Comparison of ENCODE assay signal across 1 cellular context in the genomic region with DNA sequence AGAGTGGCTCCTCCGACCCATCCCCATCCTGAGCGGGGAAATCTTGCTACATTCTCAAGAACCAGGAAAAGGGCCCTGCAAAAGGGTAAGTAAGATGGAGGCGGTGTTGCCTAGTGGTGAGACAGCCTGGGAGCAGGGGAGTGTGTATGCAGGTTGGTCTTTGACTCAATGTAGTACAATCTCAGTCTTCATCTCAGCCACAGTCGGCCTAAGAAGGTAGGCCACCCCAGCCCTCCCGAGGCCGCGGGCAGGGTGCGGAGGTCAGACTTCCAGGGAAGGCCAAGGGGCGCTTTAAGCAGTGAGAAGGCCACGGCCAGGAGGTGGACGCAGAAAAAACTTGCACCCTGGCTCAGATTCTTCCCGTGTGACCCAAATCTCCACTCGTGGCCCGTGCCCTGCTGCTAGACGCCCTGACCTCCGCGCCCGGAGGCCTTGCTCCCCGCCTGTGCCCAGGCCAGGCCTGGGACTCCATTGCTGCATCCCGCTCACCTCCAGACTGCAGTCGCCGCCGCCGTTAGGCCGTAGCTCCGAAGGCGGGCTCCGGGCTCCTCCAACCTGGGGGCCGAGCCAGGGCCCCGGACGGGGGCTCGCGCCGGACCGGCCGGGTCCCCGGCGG.
TF ChIP-seq lines count a peak whose summit lies in the region.

No MANE protein-coding gene starts in this region.

TF ChIP-seq in HepG2, 621 proteins besides CTCF, POLR2A, EP300 and RAD21 (continued from another document and continues in another):
- TF ChIP-seq ZBTB7A (CRISPR knock-in tag; IDR thresholded peaks at IDR 0.05) (no peak), ZNF24 (IDR thresholded peaks at IDR 0.05) (no peak), KLF11 (CRISPR knock-in tag; IDR thresholded peaks at IDR 0.05) (no peak), CREB1 (IDR thresholded peaks at IDR 0.05) (no peak), CREB1 (CRISPR knock-in tag; IDR thresholded peaks at IDR 0.05) (no peak), TGIF2 (CRISPR knock-in tag; IDR thresholded peaks at IDR 0.05) (no peak), ZFY (CRISPR knock-in tag; IDR thresholded peaks at IDR 0.05) (peak; percentile 92), NR2F2 (IDR thresholded peaks at IDR 0.05; ENCODE audit: borderline replicate concordance, low read depth) (no peak), RARA (CRISPR knock-in tag; IDR thresholded peaks at IDR 0.05) (no peak), CENPX (CRISPR knock-in tag; IDR thresholded peaks at IDR 0.05) (no peak), GATAD2A (CRISPR knock-in tag; IDR thresholded peaks at IDR 0.05) (no peak), ZNF614 (CRISPR knock-in tag; IDR thresholded peaks at IDR 0.05; ENCODE audit: borderline replicate concordance) (no peak), EZH2 (conservative IDR thresholded peaks at IDR 0.05; ENCODE audit: low read depth, low read length) (no peak), SNAI1 (CRISPR knock-in tag; IDR thresholded peaks at IDR 0.05; ENCODE audit: borderline replicate concordance) (0 out of 2 replicates have a peak, but pooled peaks have one; percentile 12), YEATS2 (CRISPR knock-in tag; IDR thresholded peaks at IDR 0.05; ENCODE audit: borderline replicate concordance) (no peak; the same call in 1 of the 2 replicates), CBX2 (IDR thresholded peaks at IDR 0.05; ENCODE audit: low read depth, low read length) (no peak), CBX2 (CRISPR knock-in tag; IDR thresholded peaks at IDR 0.05; ENCODE audit: low read depth) (no peak), MBD4 (IDR thresholded peaks at IDR 0.05; ENCODE audit: borderline replicate concordance, low read length) (no peak), ZNF180 (CRISPR knock-in tag; IDR thresholded peaks at IDR 0.05; ENCODE audit: borderline replicate concordance, low read depth) (no peak), PCBP1 (IDR thresholded peaks at IDR 0.05; ENCODE audit: borderline replicate concordance, low read depth, low read length) (no peak), SMAD1 (CRISPR knock-in tag; IDR thresholded peaks at IDR 0.05; ENCODE audit: borderline replicate concordance, low read depth) (no peak), RFXANK (CRISPR knock-in tag; IDR thresholded peaks at IDR 0.05) (no peak), KDM4B (CRISPR knock-in tag; IDR thresholded peaks at IDR 0.05) (no peak), ZNF3 (CRISPR knock-in tag; IDR thresholded peaks at IDR 0.05) (no peak)
- TF ChIP-seq, protein P1, sequence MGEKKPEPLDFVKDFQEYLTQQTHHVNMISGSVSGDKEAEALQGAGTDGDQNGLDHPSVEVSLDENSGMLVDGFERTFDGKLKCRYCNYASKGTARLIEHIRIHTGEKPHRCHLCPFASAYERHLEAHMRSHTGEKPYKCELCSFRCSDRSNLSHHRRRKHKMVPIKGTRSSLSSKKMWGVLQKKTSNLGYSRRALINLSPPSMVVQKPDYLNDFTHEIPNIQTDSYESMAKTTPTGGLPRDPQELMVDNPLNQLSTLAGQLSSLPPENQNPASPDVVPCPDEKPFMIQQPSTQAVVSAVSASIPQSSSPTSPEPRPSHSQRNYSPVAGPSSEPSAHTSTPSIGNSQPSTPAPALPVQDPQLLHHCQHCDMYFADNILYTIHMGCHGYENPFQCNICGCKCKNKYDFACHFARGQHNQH (CRISPR knock-in tag; IDR thresholded peaks at IDR 0.05) = no peak
- TF ChIP-seq, protein P2, sequence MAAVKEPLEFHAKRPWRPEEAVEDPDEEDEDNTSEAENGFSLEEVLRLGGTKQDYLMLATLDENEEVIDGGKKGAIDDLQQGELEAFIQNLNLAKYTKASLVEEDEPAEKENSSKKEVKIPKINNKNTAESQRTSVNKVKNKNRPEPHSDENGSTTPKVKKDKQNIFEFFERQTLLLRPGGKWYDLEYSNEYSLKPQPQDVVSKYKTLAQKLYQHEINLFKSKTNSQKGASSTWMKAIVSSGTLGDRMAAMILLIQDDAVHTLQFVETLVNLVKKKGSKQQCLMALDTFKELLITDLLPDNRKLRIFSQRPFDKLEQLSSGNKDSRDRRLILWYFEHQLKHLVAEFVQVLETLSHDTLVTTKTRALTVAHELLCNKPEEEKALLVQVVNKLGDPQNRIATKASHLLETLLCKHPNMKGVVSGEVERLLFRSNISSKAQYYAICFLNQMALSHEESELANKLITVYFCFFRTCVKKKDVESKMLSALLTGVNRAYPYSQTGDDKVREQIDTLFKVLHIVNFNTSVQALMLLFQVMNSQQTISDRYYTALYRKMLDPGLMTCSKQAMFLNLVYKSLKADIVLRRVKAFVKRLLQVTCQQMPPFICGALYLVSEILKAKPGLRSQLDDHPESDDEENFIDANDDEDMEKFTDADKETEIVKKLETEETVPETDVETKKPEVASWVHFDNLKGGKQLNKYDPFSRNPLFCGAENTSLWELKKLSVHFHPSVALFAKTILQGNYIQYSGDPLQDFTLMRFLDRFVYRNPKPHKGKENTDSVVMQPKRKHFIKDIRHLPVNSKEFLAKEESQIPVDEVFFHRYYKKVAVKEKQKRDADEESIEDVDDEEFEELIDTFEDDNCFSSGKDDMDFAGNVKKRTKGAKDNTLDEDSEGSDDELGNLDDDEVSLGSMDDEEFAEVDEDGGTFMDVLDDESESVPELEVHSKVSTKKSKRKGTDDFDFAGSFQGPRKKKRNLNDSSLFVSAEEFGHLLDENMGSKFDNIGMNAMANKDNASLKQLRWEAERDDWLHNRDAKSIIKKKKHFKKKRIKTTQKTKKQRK (IDR thresholded peaks at IDR 0.05; ENCODE audit: low read length) = no peak
- TF ChIP-seq, protein P3, sequence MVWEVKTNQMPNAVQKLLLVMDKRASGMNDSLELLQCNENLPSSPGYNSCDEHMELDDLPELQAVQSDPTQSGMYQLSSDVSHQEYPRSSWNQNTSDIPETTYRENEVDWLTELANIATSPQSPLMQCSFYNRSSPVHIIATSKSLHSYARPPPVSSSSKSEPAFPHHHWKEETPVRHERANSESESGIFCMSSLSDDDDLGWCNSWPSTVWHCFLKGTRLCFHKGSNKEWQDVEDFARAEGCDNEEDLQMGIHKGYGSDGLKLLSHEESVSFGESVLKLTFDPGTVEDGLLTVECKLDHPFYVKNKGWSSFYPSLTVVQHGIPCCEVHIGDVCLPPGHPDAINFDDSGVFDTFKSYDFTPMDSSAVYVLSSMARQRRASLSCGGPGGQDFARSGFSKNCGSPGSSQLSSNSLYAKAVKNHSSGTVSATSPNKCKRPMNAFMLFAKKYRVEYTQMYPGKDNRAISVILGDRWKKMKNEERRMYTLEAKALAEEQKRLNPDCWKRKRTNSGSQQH (CRISPR knock-in tag; IDR thresholded peaks at IDR 0.05; ENCODE audit: low read depth) = no peak
- TF ChIP-seq, protein P4, sequence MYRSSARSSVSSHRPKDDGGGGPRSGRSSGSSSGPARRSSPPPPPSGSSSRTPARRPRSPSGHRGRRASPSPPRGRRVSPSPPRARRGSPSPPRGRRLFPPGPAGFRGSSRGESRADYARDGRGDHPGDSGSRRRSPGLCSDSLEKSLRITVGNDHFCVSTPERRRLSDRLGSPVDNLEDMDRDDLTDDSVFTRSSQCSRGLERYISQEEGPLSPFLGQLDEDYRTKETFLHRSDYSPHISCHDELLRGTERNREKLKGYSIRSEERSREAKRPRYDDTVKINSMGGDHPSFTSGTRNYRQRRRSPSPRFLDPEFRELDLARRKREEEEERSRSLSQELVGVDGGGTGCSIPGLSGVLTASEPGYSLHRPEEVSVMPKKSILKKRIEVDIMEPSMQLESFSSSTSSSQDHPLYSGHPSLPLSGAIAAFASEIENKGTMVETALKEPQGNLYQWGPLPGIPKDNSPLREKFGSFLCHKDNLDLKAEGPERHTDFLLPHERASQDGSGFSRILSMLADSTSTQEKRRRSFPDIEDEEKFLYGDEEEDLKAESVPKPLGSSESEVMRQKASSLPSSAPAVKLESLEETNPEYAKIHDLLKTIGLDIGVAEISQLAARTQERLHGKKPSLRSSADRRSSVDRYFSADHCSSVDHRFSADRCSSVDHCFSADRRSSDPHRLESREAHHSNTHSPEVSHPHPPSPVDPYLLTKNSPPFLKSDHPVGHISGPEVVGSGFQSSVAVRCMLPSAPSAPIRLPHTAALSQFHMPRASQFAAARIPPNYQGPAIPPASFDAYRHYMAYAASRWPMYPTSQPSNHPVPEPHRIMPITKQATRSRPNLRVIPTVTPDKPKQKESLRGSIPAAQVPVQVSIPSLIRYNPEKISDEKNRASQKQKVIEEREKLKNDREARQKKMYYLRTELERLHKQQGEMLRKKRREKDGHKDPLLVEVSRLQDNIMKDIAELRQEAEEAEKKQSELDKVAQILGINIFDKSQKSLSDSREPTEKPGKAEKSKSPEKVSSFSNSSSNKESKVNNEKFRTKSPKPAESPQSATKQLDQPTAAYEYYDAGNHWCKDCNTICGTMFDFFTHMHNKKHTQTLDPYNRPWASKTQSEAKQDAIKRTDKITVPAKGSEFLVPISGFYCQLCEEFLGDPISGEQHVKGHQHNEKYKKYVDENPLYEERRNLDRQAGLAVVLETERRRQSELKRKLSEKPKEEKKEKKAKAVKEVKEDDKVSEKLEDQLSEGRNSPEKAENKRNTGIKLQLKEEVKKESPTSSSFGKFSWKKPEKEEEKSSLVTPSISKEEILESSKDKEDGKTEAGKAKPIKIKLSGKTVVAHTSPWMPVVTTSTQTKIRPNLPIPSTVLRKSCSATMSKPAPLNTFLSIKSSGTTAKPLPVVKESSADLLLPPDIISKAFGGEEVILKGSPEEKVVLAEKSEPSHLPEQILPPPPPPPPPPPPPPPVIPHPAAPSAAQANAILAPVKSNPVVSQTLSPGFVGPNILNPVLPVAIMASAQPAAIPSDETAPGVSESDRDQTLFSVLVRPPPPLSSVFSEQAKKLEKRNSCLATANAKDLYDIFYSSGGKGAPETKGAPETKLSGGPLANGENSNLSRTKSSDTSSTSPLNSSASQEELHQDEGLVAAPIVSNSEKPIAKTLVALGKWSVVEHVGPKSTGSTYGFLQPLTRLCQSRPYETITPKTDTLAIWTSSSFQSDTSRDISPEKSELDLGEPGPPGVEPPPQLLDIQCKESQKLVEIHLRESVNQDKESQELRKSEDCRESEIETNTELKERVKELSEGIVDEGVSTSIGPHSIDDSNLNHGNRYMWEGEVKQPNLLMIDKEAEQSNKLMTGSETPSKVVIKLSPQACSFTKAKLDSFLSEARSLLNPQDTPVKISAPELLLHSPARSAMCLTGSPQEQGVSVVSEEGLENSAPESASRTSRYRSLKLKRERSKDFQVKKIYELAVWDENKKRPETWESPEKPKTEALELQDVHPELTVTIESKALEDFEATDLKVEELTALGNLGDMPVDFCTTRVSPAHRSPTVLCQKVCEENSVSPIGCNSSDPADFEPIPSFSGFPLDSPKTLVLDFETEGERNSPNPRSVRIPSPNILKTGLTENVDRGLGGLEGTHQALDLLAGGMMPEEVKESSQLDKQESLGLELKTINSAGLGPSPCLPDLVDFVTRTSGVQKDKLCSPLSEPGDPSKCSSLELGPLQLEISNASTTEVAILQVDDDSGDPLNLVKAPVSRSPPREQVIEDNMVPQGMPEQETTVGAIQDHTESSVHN (CRISPR knock-in tag; IDR thresholded peaks at IDR 0.05) = no peak
- TF ChIP-seq, protein P5, sequence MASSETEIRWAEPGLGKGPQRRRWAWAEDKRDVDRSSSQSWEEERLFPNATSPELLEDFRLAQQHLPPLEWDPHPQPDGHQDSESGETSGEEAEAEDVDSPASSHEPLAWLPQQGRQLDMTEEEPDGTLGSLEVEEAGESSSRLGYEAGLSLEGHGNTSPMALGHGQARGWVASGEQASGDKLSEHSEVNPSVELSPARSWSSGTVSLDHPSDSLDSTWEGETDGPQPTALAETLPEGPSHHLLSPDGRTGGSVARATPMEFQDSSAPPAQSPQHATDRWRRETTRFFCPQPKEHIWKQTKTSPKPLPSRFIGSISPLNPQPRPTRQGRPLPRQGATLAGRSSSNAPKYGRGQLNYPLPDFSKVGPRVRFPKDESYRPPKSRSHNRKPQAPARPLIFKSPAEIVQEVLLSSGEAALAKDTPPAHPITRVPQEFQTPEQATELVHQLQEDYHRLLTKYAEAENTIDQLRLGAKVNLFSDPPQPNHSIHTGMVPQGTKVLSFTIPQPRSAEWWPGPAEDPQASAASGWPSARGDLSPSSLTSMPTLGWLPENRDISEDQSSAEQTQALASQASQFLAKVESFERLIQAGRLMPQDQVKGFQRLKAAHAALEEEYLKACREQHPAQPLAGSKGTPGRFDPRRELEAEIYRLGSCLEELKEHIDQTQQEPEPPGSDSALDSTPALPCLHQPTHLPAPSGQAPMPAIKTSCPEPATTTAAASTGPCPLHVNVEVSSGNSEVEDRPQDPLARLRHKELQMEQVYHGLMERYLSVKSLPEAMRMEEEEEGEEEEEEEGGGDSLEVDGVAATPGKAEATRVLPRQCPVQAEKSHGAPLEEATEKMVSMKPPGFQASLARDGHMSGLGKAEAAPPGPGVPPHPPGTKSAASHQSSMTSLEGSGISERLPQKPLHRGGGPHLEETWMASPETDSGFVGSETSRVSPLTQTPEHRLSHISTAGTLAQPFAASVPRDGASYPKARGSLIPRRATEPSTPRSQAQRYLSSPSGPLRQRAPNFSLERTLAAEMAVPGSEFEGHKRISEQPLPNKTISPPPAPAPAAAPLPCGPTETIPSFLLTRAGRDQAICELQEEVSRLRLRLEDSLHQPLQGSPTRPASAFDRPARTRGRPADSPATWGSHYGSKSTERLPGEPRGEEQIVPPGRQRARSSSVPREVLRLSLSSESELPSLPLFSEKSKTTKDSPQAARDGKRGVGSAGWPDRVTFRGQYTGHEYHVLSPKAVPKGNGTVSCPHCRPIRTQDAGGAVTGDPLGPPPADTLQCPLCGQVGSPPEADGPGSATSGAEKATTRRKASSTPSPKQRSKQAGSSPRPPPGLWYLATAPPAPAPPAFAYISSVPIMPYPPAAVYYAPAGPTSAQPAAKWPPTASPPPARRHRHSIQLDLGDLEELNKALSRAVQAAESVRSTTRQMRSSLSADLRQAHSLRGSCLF (CRISPR knock-in tag; IDR thresholded peaks at IDR 0.05; ENCODE audit: borderline replicate concordance) = no peak
- TF ChIP-seq, protein P6, sequence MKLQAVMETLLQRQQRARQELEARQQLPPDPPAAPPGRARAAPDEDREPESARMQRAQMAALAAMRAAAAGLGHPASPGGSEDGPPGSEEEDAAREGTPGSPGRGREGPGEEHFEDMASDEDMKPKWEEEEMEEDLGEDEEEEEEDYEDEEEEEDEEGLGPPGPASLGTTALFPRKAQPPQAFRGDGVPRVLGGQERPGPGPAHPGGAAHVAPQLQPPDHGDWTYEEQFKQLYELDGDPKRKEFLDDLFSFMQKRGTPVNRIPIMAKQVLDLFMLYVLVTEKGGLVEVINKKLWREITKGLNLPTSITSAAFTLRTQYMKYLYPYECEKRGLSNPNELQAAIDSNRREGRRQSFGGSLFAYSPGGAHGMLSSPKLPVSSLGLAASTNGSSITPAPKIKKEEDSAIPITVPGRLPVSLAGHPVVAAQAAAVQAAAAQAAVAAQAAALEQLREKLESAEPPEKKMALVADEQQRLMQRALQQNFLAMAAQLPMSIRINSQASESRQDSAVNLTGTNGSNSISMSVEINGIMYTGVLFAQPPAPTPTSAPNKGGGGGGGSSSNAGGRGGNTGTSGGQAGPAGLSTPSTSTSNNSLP (IDR thresholded peaks at IDR 0.05; ENCODE audit: low read depth, low read length) = no peak
- TF ChIP-seq, protein P7, sequence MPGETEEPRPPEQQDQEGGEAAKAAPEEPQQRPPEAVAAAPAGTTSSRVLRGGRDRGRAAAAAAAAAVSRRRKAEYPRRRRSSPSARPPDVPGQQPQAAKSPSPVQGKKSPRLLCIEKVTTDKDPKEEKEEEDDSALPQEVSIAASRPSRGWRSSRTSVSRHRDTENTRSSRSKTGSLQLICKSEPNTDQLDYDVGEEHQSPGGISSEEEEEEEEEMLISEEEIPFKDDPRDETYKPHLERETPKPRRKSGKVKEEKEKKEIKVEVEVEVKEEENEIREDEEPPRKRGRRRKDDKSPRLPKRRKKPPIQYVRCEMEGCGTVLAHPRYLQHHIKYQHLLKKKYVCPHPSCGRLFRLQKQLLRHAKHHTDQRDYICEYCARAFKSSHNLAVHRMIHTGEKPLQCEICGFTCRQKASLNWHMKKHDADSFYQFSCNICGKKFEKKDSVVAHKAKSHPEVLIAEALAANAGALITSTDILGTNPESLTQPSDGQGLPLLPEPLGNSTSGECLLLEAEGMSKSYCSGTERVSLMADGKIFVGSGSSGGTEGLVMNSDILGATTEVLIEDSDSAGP (CRISPR knock-in tag; IDR thresholded peaks at IDR 0.05; ENCODE audit: borderline replicate concordance) = no peak
